Comparison of ENCODE assay signal across 1 cellular context in genomic region chr6:157539900-157540752, GRCh38.
TF ChIP-seq lines count a peak whose summit lies in the region.

No MANE protein-coding gene starts in this region.

TF ChIP-seq in HepG2, 621 proteins besides CTCF, POLR2A, EP300 and RAD21 (continued from another document and continues in another):
- no peak for TF ChIP-seq ZMAT5 (CRISPR knock-in tag; IDR thresholded peaks at IDR 0.05; ENCODE audit: borderline replicate concordance, low read depth)
- TF ChIP-seq RBFOX2 (IDR thresholded peaks at IDR 0.05; ENCODE audit: low read depth, low read length): peak; percentile 75
- no peak for TF ChIP-seq LBX2 (CRISPR knock-in tag; IDR thresholded peaks at IDR 0.05; ENCODE audit: borderline replicate concordance)
- no peak for TF ChIP-seq THAP8 (CRISPR knock-in tag; IDR thresholded peaks at IDR 0.05; ENCODE audit: borderline replicate concordance)
- no peak for TF ChIP-seq ZNF83 (CRISPR knock-in tag; IDR thresholded peaks at IDR 0.05; ENCODE audit: borderline replicate concordance)
- TF ChIP-seq BCL6 (CRISPR knock-in tag; IDR thresholded peaks at IDR 0.05): peak; percentile 86
- TF ChIP-seq MTF1 (CRISPR knock-in tag; IDR thresholded peaks at IDR 0.05): no peak
- no peak; the same call in 1 of the 2 replicates for TF ChIP-seq ARHGAP35 (CRISPR knock-in tag; IDR thresholded peaks at IDR 0.05; ENCODE audit: borderline replicate concordance)
- TF ChIP-seq NR1H2 (CRISPR knock-in tag; IDR thresholded peaks at IDR 0.05; ENCODE audit: borderline replicate concordance, low read depth): no peak
- TF ChIP-seq HMG20B (CRISPR knock-in tag; conservative IDR thresholded peaks at IDR 0.05): peak; percentile 97
- TF ChIP-seq ZNF766 (CRISPR knock-in tag; IDR thresholded peaks at IDR 0.05; ENCODE audit: borderline replicate concordance): no peak
- TF ChIP-seq IKZF1 (IDR thresholded peaks at IDR 0.05): no peak
- 0 out of 2 replicates have a peak, but pooled peaks have one; percentile 65 for TF ChIP-seq TRIM24 (CRISPR knock-in tag; IDR thresholded peaks at IDR 0.05)
- TF ChIP-seq TMF1 (CRISPR knock-in tag; IDR thresholded peaks at IDR 0.05; ENCODE audit: low read depth): no peak
- TF ChIP-seq SOX5 (CRISPR knock-in tag; IDR thresholded peaks at IDR 0.05; ENCODE audit: borderline replicate concordance): peak; percentile 90
- 0 out of 2 replicates have a peak, but pooled peaks have one; percentile 62 for TF ChIP-seq MEIS2 (CRISPR knock-in tag; IDR thresholded peaks at IDR 0.05)
- TF ChIP-seq TAF1 (CRISPR knock-in tag; IDR thresholded peaks at IDR 0.05): peak; percentile 73; the same call in 1 of the 2 replicates
- peak; percentile 9; the same call in 1 of the 2 replicates for TF ChIP-seq RFX3 (CRISPR knock-in tag; IDR thresholded peaks at IDR 0.05)
- TF ChIP-seq ZNF670 (CRISPR knock-in tag; IDR thresholded peaks at IDR 0.05; ENCODE audit: borderline replicate concordance): peak; percentile 93
- peak; percentile 94 for TF ChIP-seq MEF2D (CRISPR knock-in tag; IDR thresholded peaks at IDR 0.05)
- peak; percentile 20; the same call in 1 of the 2 replicates for TF ChIP-seq ZNF3 (CRISPR knock-in tag; IDR thresholded peaks at IDR 0.05)
- no peak; the same call in 1 of the 2 replicates for TF ChIP-seq ZBTB3 (CRISPR knock-in tag; IDR thresholded peaks at IDR 0.05; ENCODE audit: borderline replicate concordance, low read depth)
- TF ChIP-seq ZNF746 (CRISPR knock-in tag; IDR thresholded peaks at IDR 0.05): no peak
- no peak for TF ChIP-seq TAF15 (IDR thresholded peaks at IDR 0.05; ENCODE audit: low read depth, low read length, poor library complexity, severe bottlenecking)
- no peak for TF ChIP-seq CCAR2 (optimal IDR thresholded peaks at IDR 0.05; ENCODE audit: low read depth, low read length)
- TF ChIP-seq IRF2 (CRISPR knock-in tag; IDR thresholded peaks at IDR 0.05): peak; percentile 87
- TF ChIP-seq FOXP4 (CRISPR knock-in tag; IDR thresholded peaks at IDR 0.05): peak; percentile 90
- TF ChIP-seq RFX5 (IDR thresholded peaks at IDR 0.05; ENCODE audit: low read depth, low read length): 0 out of 2 replicates have a peak, but pooled peaks have one; percentile 41
- no peak for TF ChIP-seq SETDB1 (CRISPR knock-in tag; IDR thresholded peaks at IDR 0.05; ENCODE audit: borderline replicate concordance)
- TF ChIP-seq PITX1 (CRISPR knock-in tag; IDR thresholded peaks at IDR 0.05): peak; percentile 96
- peak; percentile 95 for TF ChIP-seq POLR2G (IDR thresholded peaks at IDR 0.05; ENCODE audit: low read depth, low read length)
- TF ChIP-seq ZFY (CRISPR knock-in tag; IDR thresholded peaks at IDR 0.05): peak; percentile 95
- TF ChIP-seq PRMT3 (CRISPR knock-in tag; IDR thresholded peaks at IDR 0.05; ENCODE audit: borderline replicate concordance, low read depth): 0 out of 2 replicates have a peak, but pooled peaks have one; percentile 77
- TF ChIP-seq ZSCAN30 (CRISPR knock-in tag; IDR thresholded peaks at IDR 0.05): no peak
- TF ChIP-seq ZNF296 (CRISPR knock-in tag; conservative IDR thresholded peaks at IDR 0.05): no peak
- no peak for TF ChIP-seq GTF3A (CRISPR knock-in tag; conservative IDR thresholded peaks at IDR 0.05)
- TF ChIP-seq PLSCR1 (CRISPR knock-in tag; IDR thresholded peaks at IDR 0.05; ENCODE audit: borderline replicate concordance): no peak
- TF ChIP-seq MZF1 (CRISPR knock-in tag; IDR thresholded peaks at IDR 0.05; ENCODE audit: borderline replicate concordance): peak; percentile 21; the same call in 1 of the 2 replicates
- no peak for TF ChIP-seq ZBTB26 (CRISPR knock-in tag; IDR thresholded peaks at IDR 0.05; ENCODE audit: borderline replicate concordance)
- TF ChIP-seq NFAT5 (CRISPR knock-in tag; IDR thresholded peaks at IDR 0.05): no peak
- peak; percentile 55; the same call in 1 of the 2 replicates for TF ChIP-seq POGK (CRISPR knock-in tag; conservative IDR thresholded peaks at IDR 0.05)
- peak; percentile 99 for TF ChIP-seq HDAC2 (CRISPR knock-in tag; IDR thresholded peaks at IDR 0.05)
- TF ChIP-seq GABPB1 (CRISPR knock-in tag; IDR thresholded peaks at IDR 0.05): peak; percentile 50; the same call in 1 of the 2 replicates
- 0 out of 2 replicates have a peak, but pooled peaks have one; percentile 39 for TF ChIP-seq ZNF441 (CRISPR knock-in tag; IDR thresholded peaks at IDR 0.05; ENCODE audit: borderline replicate concordance)
- peak; percentile 95 for TF ChIP-seq KDM6A (CRISPR knock-in tag; IDR thresholded peaks at IDR 0.05; ENCODE audit: low read depth)
- 0 out of 2 replicates have a peak, but pooled peaks have one; percentile 55 for TF ChIP-seq REL (CRISPR knock-in tag; conservative IDR thresholded peaks at IDR 0.05)
- peak; percentile 76 for TF ChIP-seq MLX (CRISPR knock-in tag; IDR thresholded peaks at IDR 0.05)
- TF ChIP-seq ZNF713 (CRISPR knock-in tag; IDR thresholded peaks at IDR 0.05): peak; percentile 79; the same call in 1 of the 2 replicates
- TF ChIP-seq SSRP1 (CRISPR knock-in tag; IDR thresholded peaks at IDR 0.05): peak; percentile 92
- no peak; the same call in 1 of the 2 replicates for TF ChIP-seq ZNF274 (CRISPR knock-in tag; IDR thresholded peaks at IDR 0.05)
